9 cellular contexts compared by ENCODE assay signal in the genomic region with DNA sequence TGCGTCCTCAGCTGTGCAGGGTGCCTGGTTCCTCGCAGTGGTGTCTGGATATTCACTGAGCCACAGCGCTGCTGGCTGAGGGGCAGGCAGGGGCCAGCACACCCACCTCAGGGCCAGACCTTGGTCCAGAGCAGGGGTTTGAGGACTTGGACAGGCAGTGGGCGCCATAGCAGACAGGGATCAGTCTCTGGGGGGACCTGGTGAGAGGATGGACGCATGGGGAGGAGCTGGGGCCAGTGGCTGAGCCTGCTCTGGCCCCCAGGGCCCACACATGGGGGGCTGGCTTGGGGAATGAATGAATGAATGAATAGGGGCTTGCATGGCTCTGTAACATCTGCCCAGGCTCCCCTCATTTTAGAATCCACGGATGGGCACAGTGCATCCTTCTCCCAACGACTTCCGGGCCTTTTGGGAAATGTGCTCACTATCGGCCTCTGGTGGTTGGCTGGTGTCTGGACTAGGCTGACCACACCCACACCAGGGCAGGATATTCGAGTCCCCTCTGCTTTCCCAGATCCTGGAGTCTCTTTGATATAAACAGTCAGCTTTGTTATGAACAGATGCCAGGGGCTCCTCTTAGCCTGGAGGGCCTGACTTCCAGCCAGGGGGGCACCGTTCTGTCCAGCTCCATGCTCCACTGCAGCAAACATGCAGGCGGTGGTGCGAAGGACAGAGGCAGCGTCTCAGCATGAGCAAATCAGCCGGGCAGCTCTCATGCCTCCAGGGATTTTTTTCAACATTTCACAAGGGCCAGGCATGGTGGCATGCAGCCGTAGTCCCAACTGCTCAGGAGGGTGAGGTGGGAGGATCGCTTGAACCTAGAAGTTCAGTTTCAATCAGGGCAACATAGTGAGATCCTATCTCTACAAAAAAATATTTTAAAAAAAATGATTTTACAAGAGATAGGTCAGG.
DNase-seq lines count a peak whose midpoint lies in the region; ATAC-seq, FAIRE-seq and TF ChIP-seq lines count a peak whose summit lies in the region.
"Had no signal": no experiment of that assay in that cellular context is flagged by ENCODE, and none has a peak within 500 bp of the region (broad histone marks: within the 10 kb centered on the region; RNA-seq: fewer than 3 reads in every experiment).

No MANE protein-coding gene starts in this region.

- H3K27me3 Mint-ChIP-seq in activated CD4-positive, alpha-beta T cell treated with anti-CD3 and anti-CD28 coated beads, Interleukin-2, amount 10 ng/mL, durations not matched to agents 7 days and 5 days, result no peaks in the 10 kb centered on the region
- H3K27me3 Mint-ChIP-seq in endothelial cell (ENCODE audit: unreplicated experiment), result peaks cover 14% of the 10 kb centered on the region

- H2AFZ ChIP-seq in mesenchymal stem cell (ENCODE audit: low read depth, low read length), result no peak overlapping the region

- peak; percentile 68 for TF ChIP-seq CTCF in endothelial cell (IDR thresholded peaks at IDR 0.05; ENCODE audit: unreplicated experiment)

- H3K27ac ChIP-seq in mesenchymal stem cell (ENCODE audit: low read length, poor library complexity, severe bottlenecking), result no peak overlapping the region

- no peaks in the 10 kb centered on the region for H3K27me3 ChIP-seq in mesenchymal stem cell (ENCODE audit: control insufficient read depth in 1 of 2, insufficient read depth in 1 of 2, low read length in 2 of 2)

- no peak overlapping the region for H3K23ac ChIP-seq in mesenchymal stem cell (ENCODE audit: low read length in 2 of 2)

- no peak overlapping the region for H3K4me3 ChIP-seq in mesenchymal stem cell (ENCODE audit: insufficient read depth in 1 of 2, low read depth in 1 of 2, low read length in 2 of 2)

- H3K79me1 ChIP-seq in mesenchymal stem cell (replicated peaks; ENCODE audit: low read length, poor library complexity, severe bottlenecking), result peaks cover 49% of the 10 kb centered on the region

- H3K9ac ChIP-seq in mesenchymal stem cell (ENCODE audit: low read length), result peak overlapping the region; percentile 11

- H4K91ac ChIP-seq in mesenchymal stem cell (ENCODE audit: low read length), result peak overlapping the region; percentile 12

- H3K4me1 Mint-ChIP-seq in activated CD4-positive, alpha-beta T cell treated with anti-CD3 and anti-CD28 coated beads, Interleukin-2, amount 10 ng/mL, durations not matched to agents 7 days and 5 days, result peaks cover 2% of the 10 kb centered on the region
- peaks cover 4% of the 10 kb centered on the region for H3K4me1 Mint-ChIP-seq in endothelial cell (ENCODE audit: unreplicated experiment)

- no peak for ATAC-seq in HG02885 (IDR thresholded peaks at IDR 0.05; ENCODE audit: poor library complexity, unreplicated experiment)

- no peak overlapping the region for H3K4me3 Mint-ChIP-seq in activated CD4-positive, alpha-beta T cell treated with anti-CD3 and anti-CD28 coated beads, Interleukin-2, amount 10 ng/mL, durations not matched to agents 7 days and 5 days
- H3K4me3 Mint-ChIP-seq in endothelial cell (ENCODE audit: unreplicated experiment), result no peak overlapping the region

- DNase-seq in ACHN (peak; percentile 66), GM12891 (ENCODE audit: insufficient read length, low spot score) (peak; percentile 75), NCI-H2171 treated with DMSO at 0.1 percent for 48 hours (lab: John Stamatoyannopoulos, UW) (peak; percentile 70), endothelial cell (ENCODE audit: low spot score) (peak; percentile 82), mesenchymal stem cell (peak; percentile 64), superior temporal gyrus (ENCODE audit: extremely low spot score) (peak; percentile 73)
- peak; percentile 47 for DNase-seq in activated CD4-positive, alpha-beta T cell treated with anti-CD3 and anti-CD28 coated beads, Interleukin-2, amount 10 ng/mL, durations not matched to agents 7 days and 5 days

- TF ChIP-seq POLR2A in GM12891 (IDR thresholded peaks at IDR 0.05; ENCODE audit: low read depth, low read length), result no peak

- H2BK12ac ChIP-seq in mesenchymal stem cell (ENCODE audit: low read length in 2 of 2), result peak overlapping the region in 1 of 2 experiments; percentile 33

- H2BK120ac ChIP-seq in mesenchymal stem cell (ENCODE audit: low read depth, low read length), result no peak overlapping the region

- H3K36me3 ChIP-seq in mesenchymal stem cell (ENCODE audit: control insufficient read depth in 1 of 2, insufficient read depth in 2 of 2, low read depth in 1 of 2, low read length in 2 of 2), result peaks cover 82 to 91% of the 10 kb centered on the region in 2 experiments

- H2BK15ac ChIP-seq in mesenchymal stem cell (ENCODE audit: low read depth, poor library complexity, severe bottlenecking), result no peak overlapping the region

- no peaks in the 10 kb centered on the region for H3K36me3 Mint-ChIP-seq in activated CD4-positive, alpha-beta T cell treated with anti-CD3 and anti-CD28 coated beads, Interleukin-2, amount 10 ng/mL, durations not matched to agents 7 days and 5 days (ENCODE audit: low read depth)
- peaks cover 8% of the 10 kb centered on the region for H3K36me3 Mint-ChIP-seq in endothelial cell (ENCODE audit: low read depth, unreplicated experiment)

- peak; percentile 47 for FAIRE-seq in GM12891 (lab: Jason Lieb, UNC)
- FAIRE-seq: islet of Langerhans had no signal

- no peaks in the 10 kb centered on the region for H3K9me3 ChIP-seq in mesenchymal stem cell (ENCODE audit: control insufficient read depth, low read length)

- in situ Hi-C loops in ACHN (cut with HindIII; ENCODE audit: low pct_ligation_motif_present, low pct_unique_long_range_greater_than_20kb, low sequenced_read_pairs), result no loop called here

- H3K27ac Mint-ChIP-seq in activated CD4-positive, alpha-beta T cell treated with anti-CD3 and anti-CD28 coated beads, Interleukin-2, amount 10 ng/mL, durations not matched to agents 7 days and 5 days, result peak overlapping the region; percentile 1
- H3K27ac Mint-ChIP-seq in endothelial cell (ENCODE audit: unreplicated experiment), result no peak overlapping the region

- 58% methylated on average over 16 of the region's 17 CpGs for WGBS in mesenchymal stem cell

- peak overlapping the region in 1 of 2 experiments; percentile 19 for H3K14ac ChIP-seq in mesenchymal stem cell (ENCODE audit: low read length in 2 of 2)

- no peak overlapping the region for H3K4me2 ChIP-seq in mesenchymal stem cell (ENCODE audit: low read length, poor library complexity, severe bottlenecking)

- H2AK5ac ChIP-seq in mesenchymal stem cell (ENCODE audit: low read length, severe bottlenecking), result peak overlapping the region; percentile 60

- POLR2A ChIA-PET in activated CD4-positive, alpha-beta T cell treated with anti-CD3 and anti-CD28 coated beads, Interleukin-2, amount 10 ng/mL, durations not matched to agents 7 days and 5 days (lab: Charles Lee), result no interaction called here

- H3K9me3 Mint-ChIP-seq in activated CD4-positive, alpha-beta T cell treated with anti-CD3 and anti-CD28 coated beads, Interleukin-2, amount 10 ng/mL, durations not matched to agents 7 days and 5 days, result no peaks in the 10 kb centered on the region
- H3K9me3 Mint-ChIP-seq in endothelial cell (ENCODE audit: unreplicated experiment), result no peaks in the 10 kb centered on the region

- peak overlapping the region; percentile 52 for H4K8ac ChIP-seq in mesenchymal stem cell (ENCODE audit: low read length)

- CTCF ChIA-PET in activated CD4-positive, alpha-beta T cell treated with anti-CD3 and anti-CD28 coated beads, Interleukin-2, amount 10 ng/mL, durations not matched to agents 7 days and 5 days (lab: Charles Lee), result no interaction called here

- peak overlapping the region in 1 of 2 experiments; percentile 89 for H3K18ac ChIP-seq in mesenchymal stem cell (ENCODE audit: low read depth in 1 of 2, low read length in 2 of 2)

- H2BK5ac ChIP-seq in mesenchymal stem cell (ENCODE audit: low read depth, low read length, poor library complexity, severe bottlenecking), result no peak overlapping the region

- no peak overlapping the region for H3K4ac ChIP-seq in mesenchymal stem cell (ENCODE audit: low read depth in 1 of 2, low read length in 2 of 2)

- peaks cover 18% of the 10 kb centered on the region for H3K4me1 ChIP-seq in mesenchymal stem cell (ENCODE audit: control insufficient read depth, insufficient read depth, low read depth, low read length)

TF ChIP-seq in GM12891, 5 proteins besides CTCF, POLR2A, EP300 and RAD21:
- TF ChIP-seq TAF1 (IDR thresholded peaks at IDR 0.05; ENCODE audit: low read depth, low read length) (no peak), POLR2AphosphoS5 (IDR thresholded peaks at IDR 0.05; ENCODE audit: low read depth, low read length) (no peak), PAX5 (IDR thresholded peaks at IDR 0.05; ENCODE audit: insufficient read depth, low read length, severe bottlenecking) (no peak), SPI1 (IDR thresholded peaks at IDR 0.05; ENCODE audit: low read depth, low read length) (no peak), POU2F2 (IDR thresholded peaks at IDR 0.05; ENCODE audit: low read depth, low read length) (no peak)
